In the genomic region with DNA sequence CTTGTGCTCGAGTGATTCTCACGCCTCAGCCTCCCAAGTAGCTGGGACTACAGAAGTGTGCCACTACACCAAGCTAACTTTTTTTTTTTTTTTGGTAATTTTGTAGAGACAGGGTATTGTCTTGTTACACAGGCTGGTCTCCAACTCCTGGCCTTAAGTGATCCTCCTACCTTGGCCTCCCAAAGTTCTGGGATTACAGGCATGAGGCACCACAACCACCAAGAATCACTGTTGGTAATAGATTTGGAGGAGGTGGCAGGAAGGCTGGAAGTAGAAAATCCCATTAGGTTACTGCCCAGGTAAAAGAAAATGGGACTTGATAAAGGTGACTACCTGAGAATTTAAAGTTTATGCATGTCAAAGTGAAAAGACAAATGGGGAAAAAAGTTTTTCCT, we compare ENCODE assay signal across 7 cellular contexts. TPM values are rescaled to one million over a fixed set of nuclear protein-coding genes. Genes with fewer than 3 reads are reported as not detected.
DNase-seq lines count a peak whose midpoint lies in the region; ATAC-seq and TF ChIP-seq lines count a peak whose summit lies in the region.

No MANE protein-coding gene starts in this region.

- H3K4me2 ChIP-seq in PC-3 (ENCODE audit: low read length): peak overlapping the region; percentile 83
- peak overlapping the region; percentile 75 for H3K4me2 ChIP-seq in trophoblast cell (ENCODE audit: low read length)

- no peak overlapping the region for H2BK12ac ChIP-seq in trophoblast cell (ENCODE audit: low read length)

- peak overlapping the region; percentile 22 for H4K12ac ChIP-seq in trophoblast cell (ENCODE audit: low read depth, low read length)

- ATAC-seq in PC-3 (no peak), GM18867 (IDR thresholded peaks at IDR 0.05; ENCODE audit: unreplicated experiment) (no peak)

- no peaks in the 10 kb centered on the region for H3K9me2 ChIP-seq in PC-3 (replicated peaks; ENCODE audit: low read length)

- H3K27me3 Mint-ChIP-seq in endodermal cell (ENCODE audit: insufficient read depth): peaks cover 8% of the 10 kb centered on the region

- H3K4me1 ChIP-seq in PC-3 (ENCODE audit: insufficient read depth, low read length) (peaks cover 69% of the 10 kb centered on the region), endodermal cell (ENCODE audit: control insufficient read depth, insufficient read depth, low read length) (peaks cover 5% of the 10 kb centered on the region), trophoblast cell (ENCODE audit: control insufficient read depth in 1 of 2, insufficient read depth in 2 of 2, low read length in 2 of 2) (peaks cover 13 to 17% of the 10 kb centered on the region in 2 experiments)

- H2BK120ac ChIP-seq in trophoblast cell (ENCODE audit: insufficient read depth, low read length, poor library complexity): no peak overlapping the region

- H3K4me3 ChIP-seq in GM12875 (ENCODE audit: low read depth, low read length) (peak overlapping the region; percentile 61), PC-3 (ENCODE audit: low read length) (peak overlapping the region; percentile 71; the same call in 1 of the 2 replicates), endodermal cell (ENCODE audit: low read length) (peak overlapping the region; percentile 95), trophoblast cell (ENCODE audit: low read depth, low read length) (no peak overlapping the region)

- no TSS peak for BruUV-seq in PC-3 (replicated peaks; lab: Mats Ljungman, UMichigan)

- H3K27ac ChIP-seq in PC-3 (ENCODE audit: low read length): peak overlapping the region; percentile 98
- H3K27ac ChIP-seq in endodermal cell (ENCODE audit: low read depth, low read length): no peak overlapping the region
- no peak overlapping the region for H3K27ac ChIP-seq in trophoblast cell (ENCODE audit: low read depth, low read length)

- peaks cover 25% of the 10 kb centered on the region for H3F3A ChIP-seq in PC-3 (ENCODE audit: low read length, unreplicated experiment)

- H3K14ac ChIP-seq in trophoblast cell (ENCODE audit: low read length): no peak overlapping the region

- peaks cover 53% of the 10 kb centered on the region for H3K79me2 ChIP-seq in PC-3 (ENCODE audit: low read length)
- peaks cover 24% of the 10 kb centered on the region for H3K79me2 ChIP-seq in trophoblast cell (ENCODE audit: control insufficient read depth, insufficient read depth, low read length, poor library complexity)

- peaks cover 22% of the 10 kb centered on the region for H3K4me1 Mint-ChIP-seq in endodermal cell

- CTCF ChIA-PET in PC-3 (lab: Charles Lee): no interaction called here

- H3K27me3 ChIP-seq in PC-3 (ENCODE audit: low read length) (no peaks in the 10 kb centered on the region), endodermal cell (ENCODE audit: control insufficient read depth, insufficient read depth, low read length, poor library complexity, severe bottlenecking) (no peaks in the 10 kb centered on the region), trophoblast cell (ENCODE audit: insufficient read depth, low read length) (no peaks in the 10 kb centered on the region)

- peaks cover 13% of the 10 kb centered on the region for H3K79me1 ChIP-seq in trophoblast cell (ENCODE audit: low read length)

- WGBS in endodermal cell (ENCODE audit: insufficient coverage in 1 of 2, insufficient read length in 1 of 2), 2 experiments: 86% methylated on average over 2 of the region's 2 CpGs; no CpG with 5 or more reads in 1 of the 2 experiments
- whole genome bisulfite sequencing in trophoblast cell (ENCODE audit: extremely low coverage, insufficient coverage, insufficient read length): no CpG with 5 or more reads among the region's 2 CpGs

- peaks cover 27% of the 10 kb centered on the region for H4K20me1 ChIP-seq in PC-3 (ENCODE audit: low read length)

- H3K9ac ChIP-seq in PC-3 (ENCODE audit: low read length): peak overlapping the region; percentile 96
- peak overlapping the region; percentile 79 for H3K9ac ChIP-seq in endodermal cell (ENCODE audit: extremely low read depth, low read length, poor library complexity, severe bottlenecking)
- no peak overlapping the region for H3K9ac ChIP-seq in trophoblast cell (ENCODE audit: low read length)

- intact Hi-C loops in PC-3 (cut with micrococcal nuclease): no loop called here

- H3K9me3 ChIP-seq in PC-3 (ENCODE audit: low read length) (no peaks in the 10 kb centered on the region), endodermal cell (ENCODE audit: control insufficient read depth, low read length) (no peaks in the 10 kb centered on the region), trophoblast cell (ENCODE audit: insufficient read depth, low read depth, low read length) (peaks cover 2% of the 10 kb centered on the region)

- no peak overlapping the region for H2BK5ac ChIP-seq in trophoblast cell (ENCODE audit: low read depth, low read length, poor library complexity)

- H3K18ac ChIP-seq in trophoblast cell (ENCODE audit: low read length): no peak overlapping the region

- H3K4ac ChIP-seq in trophoblast cell (ENCODE audit: low read depth, low read length): no peak overlapping the region

- TF ChIP-seq CTCF in GM12875 (IDR thresholded peaks at IDR 0.05; ENCODE audit: borderline replicate concordance, insufficient read depth, low read depth, low read length) (no peak), PC-3 (conservative IDR thresholded peaks at IDR 0.05; ENCODE audit: low read depth, low read length) (no peak), endodermal cell (conservative IDR thresholded peaks at IDR 0.05) (no peak)

- H2AK5ac ChIP-seq in trophoblast cell (ENCODE audit: low read length): no peak overlapping the region

- H3K36me3 ChIP-seq in PC-3 (ENCODE audit: low read depth, low read length): peaks cover 19% of the 10 kb centered on the region
- H3K36me3 ChIP-seq in endodermal cell (ENCODE audit: control insufficient read depth, insufficient read depth, low read length): peaks cover 6% of the 10 kb centered on the region
- H3K36me3 ChIP-seq in trophoblast cell (ENCODE audit: control insufficient read depth in 1 of 2, insufficient read depth in 2 of 2, low read length in 2 of 2): no peaks in the 10 kb centered on the region

- DNase-seq in PC-3: peak; percentile 53
- no peak for DNase-seq in endodermal cell
- DNase-seq in trophoblast cell: no peak
- no peak for DNase-seq in NCI-H446 (lab: John Stamatoyannopoulos, UW)
- no peak for DNase-seq in activated CD4-positive, alpha-beta T cell treated with anti-CD3 and anti-CD28 coated beads, Interleukin-2, amount 50 U/mL, for 1 hour

- no peak overlapping the region for H3K23ac ChIP-seq in trophoblast cell (ENCODE audit: low read length)

- no peak overlapping the region for H3K27ac Mint-ChIP-seq in endodermal cell

- H3K9me3 Mint-ChIP-seq in endodermal cell: no peaks in the 10 kb centered on the region

- H2AFZ ChIP-seq in PC-3 (ENCODE audit: low read length) (no peak overlapping the region), trophoblast cell (ENCODE audit: insufficient read depth, low read length, poor library complexity) (no peak overlapping the region)

- POLR2A ChIA-PET in PC-3 (lab: Charles Lee; ENCODE audit: unreplicated experiment): no interaction called here

- peak overlapping the region; percentile 93 for H3K4me3 Mint-ChIP-seq in endodermal cell

- H4K91ac ChIP-seq in trophoblast cell (ENCODE audit: low read depth, low read length): no peak overlapping the region

- peaks cover 11% of the 10 kb centered on the region for H3K36me3 Mint-ChIP-seq in endodermal cell (ENCODE audit: low read depth)

- no peak overlapping the region for H4K8ac ChIP-seq in trophoblast cell (ENCODE audit: low read depth, low read length)

RNA-seq across cellular contexts. Expression of gene CDCA4, which starts 1.4 kb away (rescaled TPM):
- 113 and 133 TPM in 2 replicates for total RNA-seq in PC-3 (2014; rRNA removed)
- total RNA-seq in endodermal cell: 10 to 100 TPM; 46.6 to 65.1 TPM
- polyA plus RNA-seq in endodermal cell (2013, experiment 1 of 2): 52.4 TPM
- 53.2 TPM for polyA plus RNA-seq in endodermal cell (2013, experiment 2 of 2)
- polyA plus RNA-seq in trophoblast cell (2013): 16.8 and 18.1 TPM in 2 replicates

RNA-seq across cellular contexts. Expression of gene CLBA1, which starts 36.7 kb away (rescaled TPM):
- 19.2 and 27.5 TPM in 2 replicates for total RNA-seq in PC-3 (2014; rRNA removed)
- total RNA-seq in endodermal cell: 10 to 100 TPM; 11.2 to 12.5 TPM
- polyA plus RNA-seq in endodermal cell (2013, experiment 1 of 2): 9.8 TPM
- polyA plus RNA-seq in endodermal cell (2013, experiment 2 of 2): 9.0 TPM
- polyA plus RNA-seq in trophoblast cell (2013): 2.2 and 2.6 TPM in 2 replicates

RNA-seq across cellular contexts. Expression of gene GPR132, which starts 43.0 kb away (rescaled TPM):
- 0.04 and 0.12 TPM in 2 replicates for total RNA-seq in PC-3 (2014; rRNA removed)
- total RNA-seq in endodermal cell: 1 to 10 TPM in 1 of 2 donors, under 1 TPM in 1; 0.27 to 3.3 TPM
- polyA plus RNA-seq in endodermal cell (2013, experiment 1 of 2): 0.25 TPM
- polyA plus RNA-seq in endodermal cell (2013, experiment 2 of 2): 0.08 TPM
- polyA plus RNA-seq in trophoblast cell (2013): 0.04 and 0.10 TPM in 2 replicates

RNA-seq across cellular contexts. Expression of gene AHNAK2, which starts 44.1 kb away (rescaled TPM):
- total RNA-seq in PC-3 (2014; rRNA removed) (25.0 and 31.1 TPM in 2 replicates), endodermal cell (1 to 10 TPM in 1 of 2 donors, under 1 TPM in 1; 0.93 to 2.2 TPM)
- polyA plus RNA-seq in endodermal cell (2013, experiment 1 of 2): 3.5 TPM
- polyA plus RNA-seq in endodermal cell (2013, experiment 2 of 2): 3.0 TPM
- 1.2 and 1.5 TPM in 2 replicates for polyA plus RNA-seq in trophoblast cell (2013)
